24 cellular contexts compared by ENCODE assay signal in genomic region chr19:15340086-15340485, GRCh38.
"Had no signal": no experiment of that assay in that cellular context is flagged by ENCODE, and none has a peak within 500 bp of the region (broad histone marks: within the 10 kb centered on the region; RNA-seq: fewer than 3 reads in every experiment).

No MANE protein-coding gene starts in this region.

- H3K27me3 Mint-ChIP-seq: progenitor cell of endocrine pancreas; stimulated activated naive B cell treated with anti-CD40 and anti-IgM and Interleukin-4, amounts not matched to agents 10 μg/mL and 1 μg/mL and 100 μg/mL, for 72 hours; stimulated activated naive CD8-positive, alpha-beta T cell treated with anti-CD3 and anti-CD28 coated beads, Interleukin-15, Interleukin-2, amounts not matched to agents 100 ng/mL and 50 ng/mL, for 24 hours had no signal

- H3K4me3 Mint-ChIP-seq: nephron; neural progenitor cell; stimulated activated effector memory CD8-positive, alpha-beta T cell treated with anti-CD3 and anti-CD28 coated beads, Interleukin-12 subunit alpha, Interleukin-12 subunit beta, amount 100 ng/mL, for 72 hours; stimulated activated naive B cell treated with anti-CD40 and anti-IgM and Interleukin-4, amounts not matched to agents 10 μg/mL and 1 μg/mL and 100 μg/mL, for 72 hours; stimulated activated naive CD8-positive, alpha-beta T cell treated with anti-CD3 and anti-CD28 coated beads, Interleukin-15, Interleukin-2, amounts not matched to agents 100 ng/mL and 50 ng/mL, for 24 hours had no signal

- H3K27ac Mint-ChIP-seq: nephron; neural progenitor cell; progenitor cell of endocrine pancreas; stimulated activated effector memory CD8-positive, alpha-beta T cell treated with anti-CD3 and anti-CD28 coated beads, Interleukin-12 subunit alpha, Interleukin-12 subunit beta, amount 100 ng/mL, for 72 hours; stimulated activated naive B cell treated with anti-CD40 and anti-IgM and Interleukin-4, amounts not matched to agents 10 μg/mL and 1 μg/mL and 100 μg/mL, for 72 hours; stimulated activated naive CD8-positive, alpha-beta T cell treated with anti-CD3 and anti-CD28 coated beads, Interleukin-15, Interleukin-2, amounts not matched to agents 100 ng/mL and 50 ng/mL, for 24 hours had no signal

- H3K4me2 ChIP-seq: neural progenitor cell had no signal

- H3K4me1 ChIP-seq: neural progenitor cell, parathyroid adenoma, right lobe of liver, sigmoid colon, stomach, thyroid gland, upper lobe of left lung, vagina had no signal

- H3K4me1 Mint-ChIP-seq: nephron; stimulated activated effector memory CD8-positive, alpha-beta T cell treated with anti-CD3 and anti-CD28 coated beads, Interleukin-12 subunit alpha, Interleukin-12 subunit beta, amount 100 ng/mL, for 72 hours had no signal

- DNase-seq: occipital lobe; ovary; psoas muscle; sigmoid colon; small intestine; stimulated activated CD4-positive, alpha-beta T cell treated with anti-CD3 and anti-CD28 coated beads, Interleukin-15, amount 100 ng/mL, for 24 hours; stimulated activated CD4-positive, alpha-beta T cell treated with anti-CD3 and anti-CD28 coated beads, Interleukin-2, amount 100 ng/mL, for 24 hours; stimulated activated CD4-positive, alpha-beta T cell treated with anti-CD3 and anti-CD28 coated beads, Interleukin-2, amount 100 ng/mL, for 48 hours; stimulated activated CD4-positive, alpha-beta T cell treated with anti-CD3 and anti-CD28 coated beads, Interleukin-4, amount 100 ng/mL, for 24 hours; stimulated activated naive B cell treated with anti-CD40 and anti-IgM and Interleukin-4, amounts not matched to agents 10 μg/mL and 1 μg/mL and 100 μg/mL, for 72 hours; stimulated activated naive CD4-positive, alpha-beta T cell treated with Interleukin-2 at 50 U/mL for 16 hours; stomach; thyroid gland; upper lobe of left lung had no signal

- H3K4me3 ChIP-seq: neural progenitor cell, ovary, psoas muscle, right lobe of liver, sigmoid colon, stomach, thoracic aorta, thyroid gland, tibial nerve, upper lobe of left lung, vagina had no signal

- H3K9me3 Mint-ChIP-seq: nephron; neural progenitor cell; stimulated activated effector memory CD8-positive, alpha-beta T cell treated with anti-CD3 and anti-CD28 coated beads, Interleukin-12 subunit alpha, Interleukin-12 subunit beta, amount 100 ng/mL, for 72 hours; stimulated activated naive B cell treated with anti-CD40 and anti-IgM and Interleukin-4, amounts not matched to agents 10 μg/mL and 1 μg/mL and 100 μg/mL, for 72 hours; stimulated activated naive CD8-positive, alpha-beta T cell treated with anti-CD3 and anti-CD28 coated beads, Interleukin-15, Interleukin-2, amounts not matched to agents 100 ng/mL and 50 ng/mL, for 24 hours had no signal

- H3K79me2 ChIP-seq: parathyroid adenoma had no signal

- H3K36me3 ChIP-seq: neural progenitor cell, ovary, right lobe of liver, thoracic aorta, thyroid gland had no signal

- H3K9ac ChIP-seq: neural progenitor cell, parathyroid adenoma had no signal

- H3K27ac ChIP-seq: neural progenitor cell, ovary, parathyroid adenoma, psoas muscle, right lobe of liver, sigmoid colon, stomach, thoracic aorta, thyroid gland, tibial nerve, upper lobe of left lung, vagina had no signal

- H3K9me3 ChIP-seq: ovary, psoas muscle, right lobe of liver, sigmoid colon, stomach, thoracic aorta, thyroid gland, tibial nerve, upper lobe of left lung, vagina had no signal

- H2AFZ ChIP-seq: neural progenitor cell, parathyroid adenoma had no signal

- H3K27me3 ChIP-seq: neural progenitor cell, ovary, right lobe of liver, sigmoid colon, stomach, thyroid gland, tibial nerve, upper lobe of left lung, vagina had no signal
